ENCODE assay signal across 25 cellular contexts in the genomic region with DNA sequence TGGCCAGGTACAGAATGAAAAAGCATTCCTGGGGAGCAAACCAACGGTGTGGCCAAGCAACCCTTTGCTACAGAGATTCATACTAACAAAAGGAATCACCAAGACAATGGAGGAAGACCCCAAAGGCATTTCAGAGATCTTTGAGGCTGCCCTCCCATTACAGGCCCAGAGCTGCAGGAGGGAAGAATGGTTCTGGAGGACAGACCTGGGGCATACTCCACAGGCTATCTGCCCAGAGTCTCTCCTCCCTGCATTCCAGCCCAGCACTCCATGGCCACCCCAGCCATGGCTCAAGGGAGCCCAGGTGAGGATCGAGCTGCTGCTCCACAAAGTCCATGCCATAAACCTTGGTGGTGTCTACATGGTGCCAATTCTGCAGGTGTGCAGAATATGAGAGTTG.
DNase-seq lines count a peak whose midpoint lies in the region; FAIRE-seq and TF ChIP-seq lines count a peak whose summit lies in the region.
"Had no signal": no experiment of that assay in that cellular context is flagged by ENCODE, and none has a peak within 500 bp of the region (broad histone marks: within the 10 kb centered on the region; RNA-seq: fewer than 3 reads in every experiment).

No MANE protein-coding gene starts in this region.

- no peak overlapping the region for H3K4ac ChIP-seq in mesenchymal stem cell (ENCODE audit: low read depth in 1 of 2, low read length in 2 of 2)

- no peak for TF ChIP-seq CTCF in astrocyte (IDR thresholded peaks at IDR 0.05; ENCODE audit: insufficient read depth, low read depth, low read length)

- H3K9ac ChIP-seq in HUES48 (ENCODE audit: low read depth, low read length) (no peak overlapping the region), astrocyte (ENCODE audit: low read length) (no peak overlapping the region), mesenchymal stem cell (ENCODE audit: low read length) (no peak overlapping the region)

- H3K4me2 ChIP-seq in astrocyte (ENCODE audit: low read length) (peak overlapping the region; percentile 42), mesenchymal stem cell (ENCODE audit: low read length, poor library complexity, severe bottlenecking) (no peak overlapping the region)

- no peaks in the 10 kb centered on the region for H3K27me3 Mint-ChIP-seq in astrocyte (ENCODE audit: low read depth, unreplicated experiment)
- H3K27me3 Mint-ChIP-seq: B cell had no signal

- no peak overlapping the region for H3K18ac ChIP-seq in mesenchymal stem cell (ENCODE audit: low read depth in 1 of 2, low read length in 2 of 2)

- peak; percentile 13 for FAIRE-seq in astrocyte (lab: Jason Lieb, UNC)
- no peak for FAIRE-seq in urothelium cell line (lab: Jason Lieb, UNC)
- FAIRE-seq: GM19239, RCC 7860 had no signal

- H3K14ac ChIP-seq in mesenchymal stem cell (ENCODE audit: low read length in 2 of 2), result no peak overlapping the region

- 55% methylated on average over 2 of the region's 2 CpGs for WGBS in mesenchymal stem cell

- H3K27ac ChIP-seq in HUES48 (ENCODE audit: low read depth, low read length) (peak overlapping the region; percentile 24), astrocyte (ENCODE audit: low read depth, low read length) (peak overlapping the region; percentile 68), mesenchymal stem cell (ENCODE audit: low read length, poor library complexity, severe bottlenecking) (peak overlapping the region; percentile 76)
- H3K27ac ChIP-seq: C4-2B, SK-N-MC had no signal

- no peak overlapping the region for H2BK5ac ChIP-seq in mesenchymal stem cell (ENCODE audit: low read depth, low read length, poor library complexity, severe bottlenecking)

- H4K20me1 ChIP-seq in astrocyte (ENCODE audit: insufficient read depth, low read length), result peaks cover 3% of the 10 kb centered on the region

- no peak overlapping the region for H4K91ac ChIP-seq in mesenchymal stem cell (ENCODE audit: low read length)

- H3K4me3 Mint-ChIP-seq in astrocyte (ENCODE audit: unreplicated experiment), result no peak overlapping the region
- H3K4me3 Mint-ChIP-seq: B cell; CD8-positive, alpha-beta T cell had no signal

- no peaks in the 10 kb centered on the region for H3K9me3 Mint-ChIP-seq in astrocyte (ENCODE audit: unreplicated experiment)
- H3K9me3 Mint-ChIP-seq: CD8-positive, alpha-beta T cell had no signal

- H3K79me2 ChIP-seq in astrocyte (ENCODE audit: insufficient read depth, low read length), result peaks cover 21% of the 10 kb centered on the region

- H3K4me1 Mint-ChIP-seq in astrocyte (ENCODE audit: low read depth, unreplicated experiment), result peaks cover 3% of the 10 kb centered on the region

- H3K9me3 ChIP-seq in HUES48 (ENCODE audit: control insufficient read depth, insufficient read depth, low read length) (no peaks in the 10 kb centered on the region), astrocyte (ENCODE audit: insufficient read depth, low read depth, low read length) (no peaks in the 10 kb centered on the region), mesenchymal stem cell (ENCODE audit: control insufficient read depth, low read length) (no peaks in the 10 kb centered on the region)
- H3K9me3 ChIP-seq: Caco-2, HAP-1 had no signal

- H4K8ac ChIP-seq in mesenchymal stem cell (ENCODE audit: low read length), result no peak overlapping the region

- H3K79me1 ChIP-seq in mesenchymal stem cell (replicated peaks; ENCODE audit: low read length, poor library complexity, severe bottlenecking), result peaks cover 4% of the 10 kb centered on the region

- no peak for DNase-seq in astrocyte (ENCODE audit: low read depth)
- no peak for DNase-seq in mesenchymal stem cell
- no peak for DNase-seq in urothelium cell line (ENCODE audit: low spot score)
- DNase-seq in ecto neural progenitor cell (ENCODE audit: low spot score), result no peak
- DNase-seq in HUDEP-2 (lab: John Stamatoyannopoulos, UW; ENCODE audit: unreplicated experiment in 76 of 76), result no peak
- DNase-seq in NCI-H1436 treated with DMSO at 0.1 percent for 48 hours (lab: John Stamatoyannopoulos, UW), result no peak
- DNase-seq: Caco-2; CD8-positive, alpha-beta T cell; DMS79; KBM-7; MV-4-11; NCI-H1105; NCI-H146; NCI-H1930; NCI-H2107; NCI-H524; NCI-H748 treated with DMSO at 0.1 percent for 48 hours; SIG-M5 had no signal

- no peaks in the 10 kb centered on the region for H3K36me3 ChIP-seq in HUES48 (ENCODE audit: control insufficient read depth, insufficient read depth, low read length)
- no peaks in the 10 kb centered on the region for H3K36me3 ChIP-seq in astrocyte (ENCODE audit: insufficient read depth, low read length)
- no peaks in the 10 kb centered on the region for H3K36me3 ChIP-seq in mesenchymal stem cell (ENCODE audit: control insufficient read depth in 1 of 2, insufficient read depth in 2 of 2, low read depth in 1 of 2, low read length in 2 of 2)
- H3K36me3 ChIP-seq: HAP-1 had no signal

- H2BK12ac ChIP-seq in mesenchymal stem cell (ENCODE audit: low read length in 2 of 2), result no peak overlapping the region

- peak overlapping the region; percentile 15 for H2AK5ac ChIP-seq in mesenchymal stem cell (ENCODE audit: low read length, severe bottlenecking)

- H3K4me1 ChIP-seq in HUES48 (ENCODE audit: control insufficient read depth, insufficient read depth, low read length) (peaks cover 60% of the 10 kb centered on the region), astrocyte (ENCODE audit: insufficient read depth, low read length) (peaks cover 8% of the 10 kb centered on the region), mesenchymal stem cell (ENCODE audit: control insufficient read depth, insufficient read depth, low read depth, low read length) (peaks cover 8% of the 10 kb centered on the region)
- H3K4me1 ChIP-seq: Caco-2 had no signal

- H2BK15ac ChIP-seq in mesenchymal stem cell (ENCODE audit: low read depth, poor library complexity, severe bottlenecking), result no peak overlapping the region

- H3K36me3 Mint-ChIP-seq in astrocyte (ENCODE audit: low read depth, unreplicated experiment), result peaks cover 2% of the 10 kb centered on the region

- no peak overlapping the region for H3K27ac Mint-ChIP-seq in astrocyte (ENCODE audit: unreplicated experiment)
- H3K27ac Mint-ChIP-seq: B cell; CD8-positive, alpha-beta T cell had no signal

- no peak overlapping the region for H3K4me3 ChIP-seq in HUES48 (ENCODE audit: low read depth, low read length)
- H3K4me3 ChIP-seq in astrocyte (ENCODE audit: insufficient read depth, low read depth, low read length), result no peak overlapping the region
- H3K4me3 ChIP-seq in mesenchymal stem cell (ENCODE audit: insufficient read depth in 1 of 2, low read depth in 1 of 2, low read length in 2 of 2), result no peak overlapping the region
- H3K4me3 ChIP-seq: HAP-1, SK-N-MC had no signal

- H2BK120ac ChIP-seq in mesenchymal stem cell (ENCODE audit: low read depth, low read length), result no peak overlapping the region

- no peak overlapping the region for H2AFZ ChIP-seq in astrocyte (ENCODE audit: low read depth, low read length)
- H2AFZ ChIP-seq in mesenchymal stem cell (ENCODE audit: low read depth, low read length), result no peak overlapping the region

- H3K27me3 ChIP-seq in HUES48 (ENCODE audit: control insufficient read depth, insufficient read depth, low read length) (no peaks in the 10 kb centered on the region), astrocyte (ENCODE audit: insufficient read depth, low read length) (no peaks in the 10 kb centered on the region), mesenchymal stem cell (ENCODE audit: control insufficient read depth in 1 of 2, insufficient read depth in 1 of 2, low read length in 2 of 2) (no peaks in the 10 kb centered on the region)

- no peak overlapping the region for H3K23ac ChIP-seq in mesenchymal stem cell (ENCODE audit: low read length in 2 of 2)

Comparison
In these comparisons a context has a peak if more than half of its experiments do, and no peak if none do; other contexts are left out.
1. H3K27ac ChIP-seq: peak in every context shown above with its lines; median percentile 76 in mesenchymal stem cell; 68 in astrocyte; 24 in HUES48.